1 cellular context compared by ENCODE assay signal in the genomic region with DNA sequence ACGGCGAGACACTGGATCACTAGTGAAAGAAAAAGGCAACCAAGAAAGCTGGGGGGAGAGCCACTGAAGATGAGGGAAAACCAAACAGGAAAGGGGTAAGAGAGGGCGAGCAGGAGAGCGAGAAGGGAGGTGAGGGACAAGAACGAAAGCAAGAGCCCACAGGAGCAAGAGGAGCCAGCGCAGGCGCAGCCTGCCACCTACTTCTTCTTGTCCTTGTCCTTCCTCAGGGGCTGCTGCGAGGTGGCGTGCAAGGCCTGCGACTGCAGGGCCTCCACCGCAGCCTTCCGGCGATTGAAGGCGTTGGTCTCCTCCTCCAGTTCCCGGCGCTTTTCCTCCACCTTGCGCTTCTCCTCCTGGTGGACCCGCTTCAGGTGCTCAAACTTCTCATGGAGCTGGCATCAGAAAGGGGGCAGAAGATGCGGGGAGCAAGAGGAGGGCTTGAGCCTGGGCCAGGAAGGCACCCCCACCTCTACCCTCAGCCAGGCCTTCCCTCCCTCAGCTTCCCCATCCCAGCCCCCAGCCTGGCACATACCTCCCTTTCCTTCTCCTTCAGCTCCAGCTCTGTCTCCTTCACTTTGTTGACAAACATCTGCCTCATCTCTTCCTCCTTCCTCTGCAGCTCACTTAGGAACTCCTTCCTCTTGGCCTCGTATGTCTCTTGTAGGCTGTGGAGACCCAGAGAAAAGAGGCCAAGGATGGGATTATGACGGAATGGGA.
TF ChIP-seq lines count a peak whose summit lies in the region.

No MANE protein-coding gene starts in this region.

TF ChIP-seq in K562, 482 proteins besides CTCF, POLR2A, EP300 and RAD21:
- TF ChIP-seq POLR2G (IDR thresholded peaks at IDR 0.05; ENCODE audit: low read depth, low read length) (peak; percentile 26; the same call in 1 of the 2 replicates), RBM22 (IDR thresholded peaks at IDR 0.05; ENCODE audit: low read depth, low read length, poor library complexity, severe bottlenecking) (peak; percentile 5), FOXA3 (CRISPR knock-in tag; conservative IDR thresholded peaks at IDR 0.05 in 1 of 2, IDR thresholded peaks at IDR 0.05 in 1 of 2) (no peak), ZNF431 (CRISPR knock-in tag; IDR thresholded peaks at IDR 0.05) (no peak), MTA1 (IDR thresholded peaks at IDR 0.05; ENCODE audit: borderline replicate concordance) (no peak), ZBTB8A (IDR thresholded peaks at IDR 0.05; ENCODE audit: partially characterized antibody) (no peak), GABPB2 (CRISPR knock-in tag; conservative IDR thresholded peaks at IDR 0.05) (no peak), ZFX (CRISPR knock-in tag; IDR thresholded peaks at IDR 0.05) (no peak), PTRF (tag; IDR thresholded peaks at IDR 0.05) (no peak), MCM5 (IDR thresholded peaks at IDR 0.05; ENCODE audit: low read depth) (no peak), TAL1 (IDR thresholded peaks at IDR 0.05) (no peak)
- TF ChIP-seq, protein P1, sequence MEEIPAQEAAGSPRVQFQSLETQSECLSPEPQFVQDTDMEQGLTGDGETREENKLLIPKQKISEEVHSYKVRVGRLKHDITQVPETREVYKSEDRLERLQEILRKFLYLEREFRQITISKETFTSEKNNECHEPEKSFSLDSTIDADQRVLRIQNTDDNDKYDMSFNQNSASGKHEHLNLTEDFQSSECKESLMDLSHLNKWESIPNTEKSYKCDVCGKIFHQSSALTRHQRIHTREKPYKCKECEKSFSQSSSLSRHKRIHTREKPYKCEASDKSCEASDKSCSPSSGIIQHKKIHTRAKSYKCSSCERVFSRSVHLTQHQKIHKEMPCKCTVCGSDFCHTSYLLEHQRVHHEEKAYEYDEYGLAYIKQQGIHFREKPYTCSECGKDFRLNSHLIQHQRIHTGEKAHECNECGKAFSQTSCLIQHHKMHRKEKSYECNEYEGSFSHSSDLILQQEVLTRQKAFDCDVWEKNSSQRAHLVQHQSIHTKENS (CRISPR knock-in tag; IDR thresholded peaks at IDR 0.05): no peak
